ENCODE assay signal across 11 cellular contexts in genomic region chr1:108703939-108704338, GRCh38. TPM values are rescaled to one million over a fixed set of nuclear protein-coding genes. Genes with fewer than 3 reads are reported as not detected.
DNase-seq lines count a peak whose midpoint lies in the region; ATAC-seq and TF ChIP-seq lines count a peak whose summit lies in the region.
"Had no signal": no experiment of that assay in that cellular context is flagged by ENCODE, and none has a peak within 500 bp of the region (broad histone marks: within the 10 kb centered on the region; RNA-seq: fewer than 3 reads in every experiment).

No MANE protein-coding gene starts in this region.

- H3K4me3 ChIP-seq in mucosa of descending colon = no peak overlapping the region

- H3K4me1 ChIP-seq in mucosa of descending colon (ENCODE audit: low read depth) = no peaks in the 10 kb centered on the region

- peaks cover 2% of the 10 kb centered on the region for H3K36me3 ChIP-seq in mucosa of descending colon (ENCODE audit: low read depth)

- H3K4me1 Mint-ChIP-seq in activated naive CD4-positive, alpha-beta T cell treated with anti-CD3 and anti-CD28 coated beads, Interleukin-2, amount 10 ng/mL, durations not matched to agents 7 days and 5 days = peaks cover 49% of the 10 kb centered on the region

- ATAC-seq in mucosa of descending colon = peak; percentile 21

- H3K27ac Mint-ChIP-seq in activated naive CD4-positive, alpha-beta T cell treated with anti-CD3 and anti-CD28 coated beads, Interleukin-2, amount 10 ng/mL, durations not matched to agents 7 days and 5 days = peak overlapping the region; percentile 88

- H3K27me3 Mint-ChIP-seq in activated naive CD4-positive, alpha-beta T cell treated with anti-CD3 and anti-CD28 coated beads, Interleukin-2, amount 10 ng/mL, durations not matched to agents 7 days and 5 days = peaks cover 13% of the 10 kb centered on the region

- peak; percentile 50 for DNase-seq in EH (ENCODE audit: low read depth)
- DNase-seq in HS-5 (ENCODE audit: low read depth) = peak; percentile 42
- DNase-seq in activated naive CD4-positive, alpha-beta T cell treated with anti-CD3 and anti-CD28 coated beads, Interleukin-2, amount 10 ng/mL, durations not matched to agents 7 days and 5 days = no peak
- no peak for DNase-seq in mucosa of descending colon
- no peak for DNase-seq in cerebellar nuclear complex (lab: John Stamatoyannopoulos, UW)
- DNase-seq in HK-2 (ENCODE audit: unreplicated experiment) = no peak
- no peak for DNase-seq in head of caudate nucleus
- DNase-seq in posterior vena cava (ENCODE audit: low spot score) = no peak
- DNase-seq: DMS79 had no signal

- TF ChIP-seq CTCF in mucosa of descending colon (IDR thresholded peaks at IDR 0.05) = no peak

- intact Hi-C loops in mucosa of descending colon (cut with DNase I, micrococcal nuclease) = no loop called here
- intact Hi-C loops in head of caudate nucleus (cut with DNase I) = no loop called here
- intact Hi-C loops in posterior vena cava (cut with DNase I) = no loop called here

- no peaks in the 10 kb centered on the region for H3K9me3 ChIP-seq in mucosa of descending colon

- no peak overlapping the region for H3K4me3 Mint-ChIP-seq in activated naive CD4-positive, alpha-beta T cell treated with anti-CD3 and anti-CD28 coated beads, Interleukin-2, amount 10 ng/mL, durations not matched to agents 7 days and 5 days

- H3K9me3 Mint-ChIP-seq in activated naive CD4-positive, alpha-beta T cell treated with anti-CD3 and anti-CD28 coated beads, Interleukin-2, amount 10 ng/mL, durations not matched to agents 7 days and 5 days = no peaks in the 10 kb centered on the region

- CTCF ChIA-PET in activated naive CD4-positive, alpha-beta T cell treated with anti-CD3 and anti-CD28 coated beads, Interleukin-2, amount 10 ng/mL, durations not matched to agents 7 days and 5 days (lab: Charles Lee) = interaction anchor here (1.3 kb wide), 1 partner anchor 10 kb away, joined by 3 read pairs; no protein-coding TSS in a partner anchor

- H3K36me3 Mint-ChIP-seq in activated naive CD4-positive, alpha-beta T cell treated with anti-CD3 and anti-CD28 coated beads, Interleukin-2, amount 10 ng/mL, durations not matched to agents 7 days and 5 days = peaks cover 30% of the 10 kb centered on the region

RNA-seq across cellular contexts. Expression of gene FNDC7, which starts 8.8 kb away (rescaled TPM):
- total RNA-seq in mucosa of descending colon (not detected), posterior vena cava (not detected)
- total RNA-seq: LHCN-M2, myocyte had no signal

RNA-seq across cellular contexts. Expression of gene PRPF38B, which starts 11.8 kb away (rescaled TPM):
- total RNA-seq in mucosa of descending colon (10 to 100 TPM; 32.8 to 38.3 (median 38.2) TPM), posterior vena cava (10 to 100 TPM; 27.3 to 29.8 TPM)

RNA-seq across cellular contexts. Expression of gene STXBP3, which starts 42.5 kb away (rescaled TPM):
- 10 to 100 TPM; 50.8 to 71.4 (median 66.1) TPM for total RNA-seq in mucosa of descending colon
- 10 to 100 TPM; 53.2 to 57.5 TPM for total RNA-seq in posterior vena cava

RNA-seq across cellular contexts. Expression of gene HENMT1, which starts 43.0 kb away (rescaled TPM):
- total RNA-seq in mucosa of descending colon (1 to 10 TPM; 5.9 to 8.9 (median 7.8) TPM), posterior vena cava (1 to 10 TPM; 3.0 to 5.7 TPM)

Comparison
In these comparisons a context has a peak if more than half of its experiments do, and no peak if none do; other contexts are left out.
1. DNase-seq: peak in EH (single experiment) and HS-5 (single experiment); none in activated naive CD4-positive, alpha-beta T cell treated with anti-CD3 and anti-CD28 coated beads, Interleukin-2, amount 10 ng/mL, durations not matched to agents 7 days and 5 days (single experiment), mucosa of descending colon (0 of 3), cerebellar nuclear complex (0 of 2), HK-2 (single experiment), head of caudate nucleus (0 of 42) and posterior vena cava (single experiment).